1 cellular context compared by ENCODE assay signal in genomic region chr2:241770185-241770935, GRCh38.
TF ChIP-seq lines count a peak whose summit lies in the region.

No MANE protein-coding gene starts in this region.

TF ChIP-seq in GM23338, 12 proteins besides CTCF, POLR2A, EP300 and RAD21 (continued from another document):
- TF ChIP-seq, protein P1, sequence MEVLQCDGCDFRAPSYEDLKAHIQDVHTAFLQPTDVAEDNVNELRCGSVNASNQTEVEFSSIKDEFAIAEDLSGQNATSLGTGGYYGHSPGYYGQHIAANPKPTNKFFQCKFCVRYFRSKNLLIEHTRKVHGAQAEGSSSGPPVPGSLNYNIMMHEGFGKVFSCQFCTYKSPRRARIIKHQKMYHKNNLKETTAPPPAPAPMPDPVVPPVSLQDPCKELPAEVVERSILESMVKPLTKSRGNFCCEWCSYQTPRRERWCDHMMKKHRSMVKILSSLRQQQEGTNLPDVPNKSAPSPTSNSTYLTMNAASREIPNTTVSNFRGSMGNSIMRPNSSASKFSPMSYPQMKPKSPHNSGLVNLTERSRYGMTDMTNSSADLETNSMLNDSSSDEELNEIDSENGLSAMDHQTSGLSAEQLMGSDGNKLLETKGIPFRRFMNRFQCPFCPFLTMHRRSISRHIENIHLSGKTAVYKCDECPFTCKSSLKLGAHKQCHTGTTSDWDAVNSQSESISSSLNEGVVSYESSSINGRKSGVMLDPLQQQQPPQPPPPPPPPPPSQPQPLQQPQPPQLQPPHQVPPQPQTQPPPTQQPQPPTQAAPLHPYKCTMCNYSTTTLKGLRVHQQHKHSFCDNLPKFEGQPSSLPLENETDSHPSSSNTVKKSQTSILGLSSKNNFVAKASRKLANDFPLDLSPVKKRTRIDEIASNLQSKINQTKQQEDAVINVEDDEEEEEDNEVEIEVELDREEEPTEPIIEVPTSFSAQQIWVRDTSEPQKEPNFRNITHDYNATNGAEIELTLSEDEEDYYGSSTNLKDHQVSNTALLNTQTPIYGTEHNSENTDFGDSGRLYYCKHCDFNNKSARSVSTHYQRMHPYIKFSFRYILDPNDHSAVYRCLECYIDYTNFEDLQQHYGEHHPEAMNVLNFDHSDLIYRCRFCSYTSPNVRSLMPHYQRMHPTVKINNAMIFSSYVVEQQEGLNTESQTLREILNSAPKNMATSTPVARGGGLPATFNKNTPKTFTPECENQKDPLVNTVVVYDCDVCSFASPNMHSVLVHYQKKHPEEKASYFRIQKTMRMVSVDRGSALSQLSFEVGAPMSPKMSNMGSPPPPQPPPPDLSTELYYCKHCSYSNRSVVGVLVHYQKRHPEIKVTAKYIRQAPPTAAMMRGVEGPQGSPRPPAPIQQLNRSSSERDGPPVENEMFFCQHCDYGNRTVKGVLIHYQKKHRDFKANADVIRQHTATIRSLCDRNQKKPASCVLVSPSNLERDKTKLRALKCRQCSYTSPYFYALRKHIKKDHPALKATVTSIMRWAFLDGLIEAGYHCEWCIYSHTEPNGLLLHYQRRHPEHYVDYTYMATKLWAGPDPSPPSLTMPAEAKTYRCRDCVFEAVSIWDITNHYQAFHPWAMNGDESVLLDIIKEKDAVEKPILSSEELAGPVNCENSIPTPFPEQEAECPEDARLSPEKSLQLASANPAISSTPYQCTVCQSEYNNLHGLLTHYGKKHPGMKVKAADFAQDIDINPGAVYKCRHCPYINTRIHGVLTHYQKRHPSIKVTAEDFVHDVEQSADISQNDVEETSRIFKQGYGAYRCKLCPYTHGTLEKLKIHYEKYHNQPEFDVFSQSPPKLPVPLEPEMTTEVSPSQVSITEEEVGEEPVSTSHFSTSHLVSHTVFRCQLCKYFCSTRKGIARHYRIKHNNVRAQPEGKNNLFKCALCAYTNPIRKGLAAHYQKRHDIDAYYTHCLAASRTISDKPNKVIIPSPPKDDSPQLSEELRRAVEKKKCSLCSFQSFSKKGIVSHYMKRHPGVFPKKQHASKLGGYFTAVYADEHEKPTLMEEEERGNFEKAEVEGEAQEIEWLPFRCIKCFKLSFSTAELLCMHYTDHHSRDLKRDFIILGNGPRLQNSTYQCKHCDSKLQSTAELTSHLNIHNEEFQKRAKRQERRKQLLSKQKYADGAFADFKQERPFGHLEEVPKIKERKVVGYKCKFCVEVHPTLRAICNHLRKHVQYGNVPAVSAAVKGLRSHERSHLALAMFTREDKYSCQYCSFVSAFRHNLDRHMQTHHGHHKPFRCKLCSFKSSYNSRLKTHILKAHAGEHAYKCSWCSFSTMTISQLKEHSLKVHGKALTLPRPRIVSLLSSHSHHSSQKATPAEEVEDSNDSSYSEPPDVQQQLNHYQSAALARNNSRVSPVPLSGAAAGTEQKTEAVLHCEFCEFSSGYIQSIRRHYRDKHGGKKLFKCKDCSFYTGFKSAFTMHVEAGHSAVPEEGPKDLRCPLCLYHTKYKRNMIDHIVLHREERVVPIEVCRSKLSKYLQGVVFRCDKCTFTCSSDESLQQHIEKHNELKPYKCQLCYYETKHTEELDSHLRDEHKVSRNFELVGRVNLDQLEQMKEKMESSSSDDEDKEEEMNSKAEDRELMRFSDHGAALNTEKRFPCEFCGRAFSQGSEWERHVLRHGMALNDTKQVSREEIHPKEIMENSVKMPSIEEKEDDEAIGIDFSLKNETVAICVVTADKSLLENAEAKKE (CRISPR knock-in tag; IDR thresholded peaks at IDR 0.05): no peak
